ENCODE assay signal across 28 cellular contexts in genomic region chr3:194339836-194340235, GRCh38. TPM values are rescaled to one million over a fixed set of nuclear protein-coding genes. Genes with fewer than 3 reads are reported as not detected.
"Had no signal": no experiment of that assay in that cellular context is flagged by ENCODE, and none has a peak within 500 bp of the region (broad histone marks: within the 10 kb centered on the region; RNA-seq: fewer than 3 reads in every experiment).

No MANE protein-coding gene starts in this region.

- DNase-seq: activated CD4-positive, alpha-beta T cell treated with anti-CD3 and anti-CD28 coated beads for 4 hours; activated CD4-positive, alpha-beta T cell treated with anti-CD3 and anti-CD28 coated beads, Interleukin-2, amount 50 U/mL, for 4 hours; activated effector memory CD4-positive, alpha-beta T cell treated with Interleukin-2 at 50 U/mL for 16 hours; activated naive CD4-positive, alpha-beta T cell treated with Interleukin-2 at 50 U/mL for 16 hours; activated T-cell treated with anti-CD3 and anti-CD28 coated beads for 4 hours; activated T-cell treated with anti-CD3 and anti-CD28 coated beads, Interleukin-2, amount 50 U/mL, for 72 hours; anterior cingulate cortex; effector memory CD8-positive, alpha-beta T cell; hippocampal formation; naive thymus-derived CD8-positive, alpha-beta T cell; occipital lobe; right lobe of liver; stimulated activated CD4-positive, alpha-beta T cell treated with anti-CD3 and anti-CD28 coated beads, Interleukin-2, amount 100 ng/mL, for 48 hours; stimulated activated naive CD8-positive, alpha-beta T cell treated with anti-CD3 and anti-CD28 coated beads, Interleukin-15, Interleukin-2, amounts not matched to agents 100 U/mL and 50 U/mL, for 24 hours; T-helper 1 cell; testis; transverse colon had no signal

- H3K4me3 Mint-ChIP-seq: activated naive CD8-positive, alpha-beta T cell; activated T-cell treated with anti-CD3 and anti-CD28 coated beads, Interleukin-2, amount 50 U/mL, for 72 hours; effector memory CD8-positive, alpha-beta T cell; naive thymus-derived CD8-positive, alpha-beta T cell; neural crest cell had no signal

- H3K4me1 ChIP-seq: gastroesophageal sphincter, testis, transverse colon had no signal

- H3K27me3 ChIP-seq: right lobe of liver, testis had no signal

- H3K36me3 ChIP-seq: cardiac muscle cell, gastroesophageal sphincter, transverse colon had no signal

- H3K9me3 ChIP-seq: gastroesophageal sphincter, right lobe of liver, testis, transverse colon had no signal

- H3K27ac Mint-ChIP-seq: activated naive CD8-positive, alpha-beta T cell; activated T-cell treated with anti-CD3 and anti-CD28 coated beads, Interleukin-2, amount 50 U/mL, for 72 hours; effector memory CD8-positive, alpha-beta T cell had no signal

- ATAC-seq: activated T-cell treated with anti-CD3 and anti-CD28 coated beads, Interleukin-2, amount 50 U/mL, for 72 hours; effector memory CD8-positive, alpha-beta T cell; gastroesophageal sphincter; naive thymus-derived CD8-positive, alpha-beta T cell; right lobe of liver; stimulated activated naive CD8-positive, alpha-beta T cell treated with anti-CD3 and anti-CD28 coated beads, Interleukin-15, Interleukin-2, amounts not matched to agents 100 U/mL and 50 U/mL, for 24 hours had no signal

- H3K27ac ChIP-seq: cardiac muscle cell, coronary artery, gastroesophageal sphincter, right lobe of liver, testis, transverse colon had no signal

- H3K9me3 Mint-ChIP-seq: activated T-cell treated with anti-CD3 and anti-CD28 coated beads, Interleukin-2, amount 50 U/mL, for 72 hours; effector memory CD8-positive, alpha-beta T cell; naive thymus-derived CD8-positive, alpha-beta T cell; neural crest cell had no signal

- H3K36me3 Mint-ChIP-seq: activated naive CD8-positive, alpha-beta T cell; naive thymus-derived CD8-positive, alpha-beta T cell had no signal

- H3K4me3 ChIP-seq: cardiac muscle cell, coronary artery, gastroesophageal sphincter, right lobe of liver, testis, transverse colon had no signal

RNA-seq across cellular contexts. Expression of gene CPN2, which starts 11.3 kb away (rescaled TPM):
- total RNA-seq: activated T-cell treated with anti-CD3 and anti-CD28 coated beads, Interleukin-2, amount 50 U/mL, for 72 hours; cerebellum; endothelial cell of umbilical vein; fibroblast of lung; fibroblast of villous mesenchyme; gastroesophageal sphincter; kidney epithelial cell; naive thymus-derived CD8-positive, alpha-beta T cell; neural crest cell; occipital lobe; skeletal muscle tissue had no signal
- polyA plus RNA-seq: endothelial cell of umbilical vein; fibroblast of lung; naive thymus-derived CD8-positive, alpha-beta T cell had no signal

RNA-seq across cellular contexts. Expression of gene LRRC15, which starts 29.7 kb away (rescaled TPM):
- total RNA-seq: activated T-cell treated with anti-CD3 and anti-CD28 coated beads, Interleukin-2, amount 50 U/mL, for 72 hours; cerebellum; endothelial cell of umbilical vein; kidney epithelial cell; naive thymus-derived CD8-positive, alpha-beta T cell; neural crest cell; occipital lobe had no signal
- polyA plus RNA-seq: cardiac muscle cell; endothelial cell of umbilical vein; naive thymus-derived CD8-positive, alpha-beta T cell had no signal

RNA-seq across cellular contexts. Expression of gene GP5, which starts 59.2 kb away (rescaled TPM):
- total RNA-seq: fibroblast of villous mesenchyme, neural crest cell, occipital lobe, transverse colon had no signal
- polyA plus RNA-seq: cardiac muscle cell had no signal
